In genomic region chr21:42248783-42249597, GRCh38 we compare ENCODE assay signal across 13 cellular contexts. TPM values are rescaled to one million over a fixed set of nuclear protein-coding genes. Genes with fewer than 3 reads are reported as not detected.
A peak's percentile ranks its signal among the peaks of the same experiment; 100 is the strongest.
DNase-seq lines count a peak whose midpoint lies in the region; ATAC-seq and TF ChIP-seq lines count a peak whose summit lies in the region.
"Had no signal": no experiment of that assay in that cellular context is flagged by ENCODE, and none has a peak within 500 bp of the region (broad histone marks: within the 10 kb centered on the region; RNA-seq: fewer than 3 reads in every experiment).

No MANE protein-coding gene starts in this region.

- intact Hi-C loops in spleen (cut with DNase I; ENCODE audit: low total_unique reads) = no loop called here

- H4K91ac ChIP-seq in neuronal stem cell (ENCODE audit: low read depth, low read length, poor library complexity) = no peak overlapping the region

- no peaks in the 10 kb centered on the region for H3K9me3 ChIP-seq in spleen
- H3K9me3 ChIP-seq in tibial nerve = no peaks in the 10 kb centered on the region
- no peaks in the 10 kb centered on the region for H3K9me3 ChIP-seq in neuronal stem cell (replicated peaks in 1 of 2; ENCODE audit: control insufficient read depth in 2 of 2, insufficient read depth in 1 of 2, low read depth in 1 of 2, low read length in 2 of 2)
- H3K9me3 ChIP-seq: SJSA1 had no signal

- H3K4me2 ChIP-seq in neuronal stem cell (ENCODE audit: insufficient read depth, low read length, poor library complexity, severe bottlenecking) = no peak overlapping the region

- H2BK15ac ChIP-seq in neuronal stem cell (ENCODE audit: low read length) = no peak overlapping the region

- H4K8ac ChIP-seq in neuronal stem cell (ENCODE audit: low read depth, low read length) = no peak overlapping the region

- peak; percentile 90 for DNase-seq in NAMALWA (ENCODE audit: low spot score)
- peak; percentile 52 for DNase-seq in spleen
- DNase-seq in tibial nerve (ENCODE audit: low spot score in 2 of 2) = no peak
- no peak for DNase-seq in GOT3 (lab: John Stamatoyannopoulos, UW)
- DNase-seq in neuronal stem cell (ENCODE audit: low spot score) = no peak
- no peak for DNase-seq in NCI-H187 (lab: John Stamatoyannopoulos, UW)
- DNase-seq: activated CD8-positive, alpha-beta T cell treated with anti-CD3 and anti-CD28 coated beads, Interleukin-2, amount 10 ng/mL, durations not matched to agents 7 days and 5 days; EL; NCI-H1105 had no signal

- H3K27ac ChIP-seq in spleen (peak overlapping the region in 5 of 8 donors; percentile 12 to 59 (median 43)), tibial nerve (no peak overlapping the region), neuronal stem cell (replicated peaks; ENCODE audit: low read length) (no peak overlapping the region)
- H3K27ac ChIP-seq: SJSA1 had no signal

- ATAC-seq in GM19023 (IDR thresholded peaks at IDR 0.05; ENCODE audit: unreplicated experiment) (peak; percentile 82), HG02798 (IDR thresholded peaks at IDR 0.05; ENCODE audit: poor library complexity, unreplicated experiment) (peak; percentile 78)
- ATAC-seq: activated CD8-positive, alpha-beta T cell treated with anti-CD3 and anti-CD28 coated beads, Interleukin-2, amount 10 ng/mL, durations not matched to agents 7 days and 5 days had no signal

- H3K27me3 ChIP-seq in spleen (replicated peaks in 1 of 7) = no peaks in the 10 kb centered on the region
- no peaks in the 10 kb centered on the region for H3K27me3 ChIP-seq in tibial nerve
- H3K27me3 ChIP-seq in neuronal stem cell (ENCODE audit: control insufficient read depth in 3 of 3, insufficient read depth in 3 of 3, low read depth in 1 of 3, low read length in 3 of 3) = no peaks in the 10 kb centered on the region
- H3K27me3 ChIP-seq: SJSA1 had no signal

- no peak overlapping the region for H3K4me3 ChIP-seq in spleen
- no peak overlapping the region for H3K4me3 ChIP-seq in tibial nerve
- H3K4me3 ChIP-seq in neuronal stem cell (ENCODE audit: low read length in 2 of 2) = no peak overlapping the region
- H3K4me3 ChIP-seq: SJSA1 had no signal

- H3K9ac ChIP-seq in neuronal stem cell (ENCODE audit: low read depth, low read length, poor library complexity) = no peak overlapping the region

- no peak overlapping the region for H3K4ac ChIP-seq in neuronal stem cell (ENCODE audit: low read length)

- peak in 1 of 2 donors; percentile 10 for TF ChIP-seq EP300 in tibial nerve (IDR thresholded peaks at IDR 0.05)

- no peak overlapping the region for H2BK120ac ChIP-seq in neuronal stem cell (ENCODE audit: low read depth, low read length)

- WGBS in spleen, 5 donors = 68 to 77% (median 75%) methylated on average over 12 of the region's 12 CpGs
- WGBS in tibial nerve, 2 donors = 92% methylated on average over 12 of the region's 12 CpGs
- WGBS in neuronal stem cell (ENCODE audit: extremely low coverage in 2 of 2, insufficient read length in 2 of 2, insufficient replicate concordance in 1 of 2), 2 donors = no CpG with 5 or more reads among the region's 12 CpGs

- no peak for TF ChIP-seq POLR2A in spleen (IDR thresholded peaks at IDR 0.05)
- no peak for TF ChIP-seq POLR2A in tibial nerve (IDR thresholded peaks at IDR 0.05)

- H2BK5ac ChIP-seq in neuronal stem cell (ENCODE audit: low read length) = no peak overlapping the region

- no peak overlapping the region for H2AFZ ChIP-seq in neuronal stem cell (ENCODE audit: low read length)

- H2BK12ac ChIP-seq in neuronal stem cell (ENCODE audit: low read length) = no peak overlapping the region

- no peak for TF ChIP-seq CTCF in spleen (IDR thresholded peaks at IDR 0.05 in 8 of 11, conservative IDR thresholded peaks at IDR 0.05 in 3 of 11)
- TF ChIP-seq CTCF in tibial nerve (IDR thresholded peaks at IDR 0.05) = no peak

- H3K18ac ChIP-seq in neuronal stem cell (ENCODE audit: low read length) = no peak overlapping the region

- no peak overlapping the region for H3K23ac ChIP-seq in neuronal stem cell (ENCODE audit: low read depth, low read length, poor library complexity)

- H3K79me1 ChIP-seq in neuronal stem cell (ENCODE audit: low read depth, low read length) = no peaks in the 10 kb centered on the region

- H3K36me3 ChIP-seq in spleen = no peaks in the 10 kb centered on the region
- H3K36me3 ChIP-seq in tibial nerve = no peaks in the 10 kb centered on the region
- H3K36me3 ChIP-seq in neuronal stem cell (replicated peaks in 1 of 2; ENCODE audit: control insufficient read depth in 2 of 2, insufficient read depth in 2 of 2, low read length in 2 of 2) = no peaks in the 10 kb centered on the region
- H3K36me3 ChIP-seq: SJSA1 had no signal

- H2AK5ac ChIP-seq in neuronal stem cell (ENCODE audit: low read depth, low read length) = no peak overlapping the region

- H3K4me1 ChIP-seq in spleen (peaks cover 7 to 91% (median 66%) of the 10 kb centered on the region in 6 donors), tibial nerve (peaks cover 0 to 17% (median 3%) of the 10 kb centered on the region in 4 donors), neuronal stem cell (ENCODE audit: control insufficient read depth in 2 of 2, insufficient read depth in 1 of 2, low read depth in 1 of 2, low read length in 2 of 2) (peaks cover 0 to 2% of the 10 kb centered on the region in 2 donors)

- no peak overlapping the region for H3K14ac ChIP-seq in neuronal stem cell (ENCODE audit: low read length)

RNA-seq across cellular contexts. Expression of gene ABCG1, which starts 30.1 kb away (rescaled TPM):
- total RNA-seq in spleen = 100 to 1,000 TPM in 5 of 7 donors, 10 to 100 TPM in 2; 76.7 to 143 (median 103) TPM
- polyA plus RNA-seq in spleen = 10 to 100 TPM; 14.6 to 17.0 (median 15.6) TPM
- total RNA-seq in tibial nerve = 10 to 100 TPM; 10.5 to 32.8 (median 18.6) TPM
- polyA plus RNA-seq in neuronal stem cell (2013, experiment 1 of 2) = 1.4 TPM
- polyA plus RNA-seq in neuronal stem cell (2013, experiment 2 of 2) = 1.8 TPM
- total RNA-seq: epithelial cell of proximal tubule had no signal

Comparison
In these comparisons a context has a peak if more than half of its experiments do, and no peak if none do; other contexts are left out.
1. DNase-seq: peak in NAMALWA (single experiment) and spleen (single experiment); none in tibial nerve (0 of 2), GOT3 (single experiment), neuronal stem cell (single experiment) and NCI-H187 (0 of 2).
2. H3K27ac ChIP-seq: peak in spleen (5 of 8); none in tibial nerve (0 of 4) and neuronal stem cell (single experiment).